ENCODE assay signal across 8 cellular contexts in the genomic region with DNA sequence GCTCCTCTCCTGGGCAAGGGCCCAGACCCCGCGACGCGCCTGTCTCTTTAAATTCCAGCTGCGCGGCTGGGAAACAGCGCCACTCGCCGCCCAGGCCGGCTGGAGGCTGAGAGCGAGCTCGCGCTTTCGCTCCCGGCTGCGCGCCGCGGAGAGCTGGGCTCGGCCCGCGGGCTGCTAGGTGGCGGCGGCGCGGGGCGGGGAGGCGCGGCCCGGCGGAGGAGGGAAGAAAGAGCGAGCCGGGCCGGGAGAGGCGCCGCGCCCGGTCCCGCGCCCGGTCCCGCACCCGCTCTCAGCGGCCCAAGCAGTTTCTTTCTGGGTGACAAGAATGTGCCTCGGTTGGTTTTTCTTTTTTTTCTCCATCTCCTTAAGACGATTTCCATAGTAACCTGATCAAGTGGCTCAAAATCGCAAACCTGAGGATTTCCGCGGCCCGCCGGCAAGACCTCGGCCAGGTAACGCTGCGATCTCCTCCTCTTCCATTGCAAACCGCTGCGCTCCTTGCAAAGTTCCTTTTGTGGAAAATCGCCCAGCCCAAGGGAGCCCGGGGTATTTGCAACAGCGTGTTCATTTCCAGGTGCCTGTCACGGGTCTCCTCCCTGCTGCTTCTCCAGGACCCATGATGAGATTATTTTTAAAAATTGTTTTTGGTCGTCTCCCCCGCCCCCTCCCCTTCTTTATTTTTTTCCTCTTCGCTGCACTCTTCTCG.
A peak's percentile ranks its signal among the peaks of the same experiment; 100 is the strongest.
DNase-seq lines count a peak whose midpoint lies in the region; ATAC-seq and TF ChIP-seq lines count a peak whose summit lies in the region.

No MANE protein-coding gene starts in this region.

- no peaks in the 10 kb centered on the region for H3K4me1 ChIP-seq in SJCRH30

- CTCF ChIA-PET in activated CD4-positive, alpha-beta T cell treated with anti-CD3 and anti-CD28 coated beads for 36 hours (lab: Charles Lee), result interaction anchor here (0.5 to 1.6 kb wide), 2 partner anchors 10 to 207 kb away, joined by 3 to 4 read pairs; no protein-coding TSS in a partner anchor

- no peaks in the 10 kb centered on the region for H3K9me3 Mint-ChIP-seq in activated CD4-positive, alpha-beta T cell treated with anti-CD3 and anti-CD28 coated beads for 36 hours (ENCODE audit: low read depth)

- intact Hi-C loops in activated CD4-positive, alpha-beta T cell treated with anti-CD3 and anti-CD28 coated beads for 36 hours (cut with DNase I, micrococcal nuclease), result loop anchor here in 1 of 2 experiments (5.0 kb wide), 1 partner anchor 273 kb away; no protein-coding TSS in a partner anchor

- H3K9me3 ChIP-seq in SJCRH30 (replicated peaks), result no peaks in the 10 kb centered on the region

- no peaks in the 10 kb centered on the region for H3K36me3 Mint-ChIP-seq in activated CD4-positive, alpha-beta T cell treated with anti-CD3 and anti-CD28 coated beads for 36 hours (ENCODE audit: low read depth)

- no peak for TF ChIP-seq CTCF in coronary artery (IDR thresholded peaks at IDR 0.05)

- H3K27ac Mint-ChIP-seq in activated CD4-positive, alpha-beta T cell treated with anti-CD3 and anti-CD28 coated beads for 36 hours, result no peak overlapping the region

- in situ Hi-C loops in KBM-7 (cut with MboI; ENCODE audit: low pct_unique_long_range_greater_than_20kb, low sequenced_read_pairs), result no loop called here

- POLR2A ChIA-PET in activated CD4-positive, alpha-beta T cell treated with anti-CD3 and anti-CD28 coated beads for 36 hours (lab: Charles Lee), result no interaction called here

- H3K4me1 Mint-ChIP-seq in activated CD4-positive, alpha-beta T cell treated with anti-CD3 and anti-CD28 coated beads for 36 hours, result peaks cover 10% of the 10 kb centered on the region

- H3K27me3 Mint-ChIP-seq in activated CD4-positive, alpha-beta T cell treated with anti-CD3 and anti-CD28 coated beads for 36 hours, result peaks cover 51% of the 10 kb centered on the region

- no peaks in the 10 kb centered on the region for H3K36me3 ChIP-seq in SJCRH30

- H3K4me3 ChIP-seq in SJCRH30 (peak overlapping the region; percentile 55), coronary artery (peak overlapping the region; percentile 76)

- peak; percentile 87 for ATAC-seq in activated CD4-positive, alpha-beta T cell treated with anti-CD3 and anti-CD28 coated beads for 36 hours

- H3K27ac ChIP-seq in SJCRH30 (no peak overlapping the region), coronary artery (peak overlapping the region in 1 of 2 donors; percentile 33)

- H3K4me3 Mint-ChIP-seq in activated CD4-positive, alpha-beta T cell treated with anti-CD3 and anti-CD28 coated beads for 36 hours, result peak overlapping the region; percentile 51

- H3K27me3 ChIP-seq in SJCRH30, result no peaks in the 10 kb centered on the region

- peak; percentile 64 for DNase-seq in activated CD4-positive, alpha-beta T cell treated with anti-CD3 and anti-CD28 coated beads for 36 hours
- DNase-seq in activated CD4-positive, alpha-beta T cell treated with anti-CD3 and anti-CD28 coated beads for 1 hour, result no peak
- DNase-seq in GOT3 (lab: John Stamatoyannopoulos, UW) (peak; percentile 14), KBM-7 (peak; percentile 53), SJCRH30 (peak; percentile 52 to 70), coronary artery (ENCODE audit: low spot score) (no peak), left kidney (ENCODE audit: low read depth, low spot score) (peak; percentile 94)
- peak; percentile 14 for DNase-seq in stimulated activated CD4-positive, alpha-beta T cell treated with anti-CD3 and anti-CD28 coated beads, Interleukin-1b, Interleukin-23, amount 100 ng/mL, for 48 hours

Comparison
In these comparisons a context has a peak if more than half of its experiments do, and no peak if none do; other contexts are left out.
1. DNase-seq: peak in activated CD4-positive, alpha-beta T cell treated with anti-CD3 and anti-CD28 coated beads for 36 hours (single experiment), GOT3 (single experiment), KBM-7 (single experiment), SJCRH30 (2 of 2), left kidney (single experiment) and stimulated activated CD4-positive, alpha-beta T cell treated with anti-CD3 and anti-CD28 coated beads, Interleukin-1b, Interleukin-23, amount 100 ng/mL, for 48 hours (single experiment); none in activated CD4-positive, alpha-beta T cell treated with anti-CD3 and anti-CD28 coated beads for 1 hour (single experiment) and coronary artery (single experiment).